ENCODE assay signal across 33 cellular contexts in genomic region chr3:65573548-65574116, GRCh38.
"Had no signal": no experiment of that assay in that cellular context is flagged by ENCODE, and none has a peak within 500 bp of the region (broad histone marks: within the 10 kb centered on the region; RNA-seq: fewer than 3 reads in every experiment).

No MANE protein-coding gene starts in this region.

- H3K4me3 Mint-ChIP-seq: activated CD4-positive, alpha-beta T cell treated with anti-CD3 and anti-CD28 coated beads, Interleukin-2, amount 10 ng/mL, durations not matched to agents 24 days and 14 days; activated CD8-positive, alpha-beta T cell treated with anti-CD3 and anti-CD28 coated beads for 36 hours; activated naive CD8-positive, alpha-beta T cell treated with anti-CD3 and anti-CD28 coated beads for 36 hours; activated T-cell treated with anti-CD3 and anti-CD28 coated beads, Interleukin-2, amount 50 U/mL, for 72 hours; activated T-helper 17 cell treated with anti-CD3 and anti-CD28 coated beads, Interleukin-2, amount 50 U/mL, for 72 hours; T-helper 1 cell treated with Interleukin-12 subunit alpha and Interleukin-12 subunit beta and Interleukin-4 antibody, amounts not matched to agents 30 μg/mL and 1 μg/mL, for 36 hours; T-helper 2 cell treated with Interferon-gamma antibody and Interleukin-4, amounts not matched to agents 5 μg/mL and 100 μg/mL, for 36 hours had no signal

- H3K36me3 ChIP-seq: brain microvascular endothelial cell, Peyer's patch, SJSA1 had no signal

- H3K4me3 ChIP-seq: Peyer's patch, SJSA1 had no signal

- H3K4me1 Mint-ChIP-seq: activated CD4-positive, alpha-beta T cell treated with anti-CD3 and anti-CD28 coated beads, Interleukin-2, amount 10 ng/mL, durations not matched to agents 24 days and 14 days; activated naive CD8-positive, alpha-beta T cell treated with anti-CD3 and anti-CD28 coated beads for 36 hours; activated T-helper 17 cell treated with anti-CD3 and anti-CD28 coated beads, Interleukin-2, amount 50 U/mL, for 72 hours had no signal

- DNase-seq: activated CD4-positive, alpha-beta T cell treated with anti-CD3 and anti-CD28 coated beads, Interleukin-2, amount 10 ng/mL, durations not matched to agents 24 days and 14 days; activated CD4-positive, alpha-beta T cell treated with anti-CD3 and anti-CD28 coated beads, Interleukin-2, amount 50 U/mL, for 4 hours; activated CD8-positive, alpha-beta T cell treated with anti-CD3 and anti-CD28 coated beads for 36 hours; activated effector memory CD4-positive, alpha-beta T cell treated with anti-CD3 and anti-CD28 coated beads, Interleukin-2, amount 50 U/mL, for 16 hours; activated naive CD4-positive, alpha-beta T cell; activated naive CD4-positive, alpha-beta T cell treated with anti-CD3 and anti-CD28 coated beads, Interleukin-2, amount 50 U/mL, for 16 hours; activated naive CD8-positive, alpha-beta T cell treated with anti-CD3 and anti-CD28 coated beads for 36 hours; activated T-cell treated with anti-CD3 and anti-CD28 coated beads, Interleukin-2, amount 50 U/mL, for 1 hour; activated T-cell treated with anti-CD3 and anti-CD28 coated beads, Interleukin-2, amount 50 U/mL, for 72 hours; amniotic stem cell; aorta; brain microvascular endothelial cell; Kasumi-1; KG1; MM.1S; NCI-H1048; NCI-H1105 treated with DMSO at 0.1 percent for 48 hours; NCI-H1436; NCI-H1694; NCI-H1930; NCI-H2081 treated with DMSO at 0.1 percent for 48 hours; NCI-H345; NCI-H524 treated with DMSO at 0.1 percent for 48 hours; NK-92 treated with Interleukin-12 subunit alpha and Interleukin-12 subunit beta, amount 100 ng/mL, for 24 hours; PC-3; Peyer's patch; RPMI8226; SHP77 treated with DMSO at 0.1 percent for 48 hours; SK-N-SH had no signal

- H3K9me3 Mint-ChIP-seq: activated CD4-positive, alpha-beta T cell treated with anti-CD3 and anti-CD28 coated beads, Interleukin-2, amount 10 ng/mL, durations not matched to agents 24 days and 14 days; T-helper 1 cell treated with Interleukin-12 subunit alpha and Interleukin-12 subunit beta and Interleukin-4 antibody, amounts not matched to agents 30 μg/mL and 1 μg/mL, for 36 hours; T-helper 2 cell treated with Interferon-gamma antibody and Interleukin-4, amounts not matched to agents 5 μg/mL and 100 μg/mL, for 36 hours had no signal

- H3K9me3 ChIP-seq: Peyer's patch, SJSA1, SK-N-SH had no signal

- H3K27ac Mint-ChIP-seq: activated CD4-positive, alpha-beta T cell treated with anti-CD3 and anti-CD28 coated beads, Interleukin-2, amount 10 ng/mL, durations not matched to agents 24 days and 14 days; activated CD8-positive, alpha-beta T cell treated with anti-CD3 and anti-CD28 coated beads for 36 hours; activated naive CD8-positive, alpha-beta T cell treated with anti-CD3 and anti-CD28 coated beads for 36 hours; activated T-cell treated with anti-CD3 and anti-CD28 coated beads, Interleukin-2, amount 50 U/mL, for 72 hours; activated T-helper 17 cell treated with anti-CD3 and anti-CD28 coated beads, Interleukin-2, amount 50 U/mL, for 72 hours; T-helper 1 cell treated with Interleukin-12 subunit alpha and Interleukin-12 subunit beta and Interleukin-4 antibody, amounts not matched to agents 30 μg/mL and 1 μg/mL, for 36 hours; T-helper 2 cell treated with Interferon-gamma antibody and Interleukin-4, amounts not matched to agents 5 μg/mL and 100 μg/mL, for 36 hours had no signal

- H3K27me3 ChIP-seq: brain microvascular endothelial cell, Peyer's patch, SJSA1 had no signal

- ATAC-seq: activated CD8-positive, alpha-beta T cell treated with anti-CD3 and anti-CD28 coated beads for 36 hours; activated T-cell treated with anti-CD3 and anti-CD28 coated beads, Interleukin-2, amount 50 U/mL, for 72 hours; activated T-helper 17 cell treated with anti-CD3 and anti-CD28 coated beads, Interleukin-2, amount 50 U/mL, for 72 hours; PC-3 had no signal

- H3K4me1 ChIP-seq: Peyer's patch had no signal

- H3K36me3 Mint-ChIP-seq: activated naive CD8-positive, alpha-beta T cell treated with anti-CD3 and anti-CD28 coated beads for 36 hours had no signal

- H3K27ac ChIP-seq: brain microvascular endothelial cell, Peyer's patch had no signal

- H3K27me3 Mint-ChIP-seq: activated CD4-positive, alpha-beta T cell treated with anti-CD3 and anti-CD28 coated beads, Interleukin-2, amount 10 ng/mL, durations not matched to agents 24 days and 14 days; activated CD8-positive, alpha-beta T cell treated with anti-CD3 and anti-CD28 coated beads for 36 hours; activated naive CD8-positive, alpha-beta T cell treated with anti-CD3 and anti-CD28 coated beads for 36 hours; activated T-helper 17 cell treated with anti-CD3 and anti-CD28 coated beads, Interleukin-2, amount 50 U/mL, for 72 hours had no signal
